ENCODE assay signal across 1 cellular context in genomic region chr14:75070383-75070782, GRCh38.
TF ChIP-seq lines count a peak whose summit lies in the region.

No MANE protein-coding gene starts in this region.

TF ChIP-seq in H1, 55 proteins besides CTCF, POLR2A, EP300 and RAD21:
- TF ChIP-seq ATF2 (IDR thresholded peaks at IDR 0.05; ENCODE audit: low read length) (no peak), HDAC6 (IDR thresholded peaks at IDR 0.05; ENCODE audit: low read depth, low read length) (no peak), GABPA (IDR thresholded peaks at IDR 0.05; ENCODE audit: borderline replicate concordance, insufficient read depth, low read length) (no peak), POU5F1 (IDR thresholded peaks at IDR 0.05; ENCODE audit: low read depth, low read length) (no peak), RBBP5 (IDR thresholded peaks at IDR 0.05; ENCODE audit: borderline replicate concordance, low read depth, low read length) (no peak), ATF3 (IDR thresholded peaks at IDR 0.05; ENCODE audit: insufficient read depth, low read depth, low read length) (no peak)
